8 cellular contexts compared by ENCODE assay signal in the genomic region with DNA sequence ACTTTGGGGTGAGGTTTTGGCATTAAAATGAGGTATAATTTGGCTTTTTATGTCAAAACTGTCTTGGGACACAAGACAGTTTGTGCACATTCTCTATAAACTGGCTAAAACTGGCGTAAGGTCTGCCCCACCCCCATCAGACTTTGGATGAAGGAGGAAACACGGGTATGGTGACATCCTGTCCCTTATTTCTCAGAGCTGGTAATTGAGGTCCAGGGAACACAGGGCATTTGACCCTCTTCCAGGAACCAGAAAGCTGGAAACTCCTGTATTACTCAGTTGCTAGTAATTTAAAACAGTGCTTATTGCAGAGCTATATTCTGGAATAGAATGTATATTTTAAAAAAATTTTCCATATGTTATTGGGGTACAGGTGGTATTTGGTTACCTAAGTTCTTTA.
"Had no signal": no experiment of that assay in that cellular context is flagged by ENCODE, and none has a peak within 500 bp of the region (broad histone marks: within the 10 kb centered on the region; RNA-seq: fewer than 3 reads in every experiment).

No MANE protein-coding gene starts in this region.

- FAIRE-seq: HTR-8/SVneo, K562 had no signal

- H3K4me3 Mint-ChIP-seq: IgD-negative memory B cell had no signal

- DNase-seq: IMR-90, KBM-7, KG1 had no signal

- H3K27ac Mint-ChIP-seq: IgD-negative memory B cell had no signal

- H3K4me3 ChIP-seq: K562 had no signal

- H3K27ac ChIP-seq: HL-60, KMS-11 had no signal

- H3K9ac ChIP-seq: KMS-11 had no signal

- ATAC-seq: K562 had no signal

- H3K36me3 Mint-ChIP-seq: IgD-negative memory B cell had no signal

- H3K4me2 ChIP-seq: KMS-11 had no signal

- H3K4me1 Mint-ChIP-seq: IgD-negative memory B cell had no signal
